In genomic region chr20:57130160-57130772, GRCh38 we compare ENCODE assay signal across 1 cellular context.
A peak's percentile ranks its signal among the peaks of the same experiment; 100 is the strongest.
TF ChIP-seq lines count a peak whose summit lies in the region.

No MANE protein-coding gene starts in this region.

TF ChIP-seq in HepG2, 621 proteins besides CTCF, POLR2A, EP300 and RAD21 (continued from another document and continues in another):
- TF ChIP-seq ZNF687 (CRISPR knock-in tag; IDR thresholded peaks at IDR 0.05) = peak; percentile 82
- no peak for TF ChIP-seq ATF7 (IDR thresholded peaks at IDR 0.05)
- no peak for TF ChIP-seq ATF7 (CRISPR knock-in tag; IDR thresholded peaks at IDR 0.05)
- TF ChIP-seq KLF6 (CRISPR knock-in tag; IDR thresholded peaks at IDR 0.05) = peak; percentile 68; the same call in 1 of the 2 replicates
- no peak for TF ChIP-seq ZNF672 (CRISPR knock-in tag; IDR thresholded peaks at IDR 0.05)
- TF ChIP-seq, protein P1, sequence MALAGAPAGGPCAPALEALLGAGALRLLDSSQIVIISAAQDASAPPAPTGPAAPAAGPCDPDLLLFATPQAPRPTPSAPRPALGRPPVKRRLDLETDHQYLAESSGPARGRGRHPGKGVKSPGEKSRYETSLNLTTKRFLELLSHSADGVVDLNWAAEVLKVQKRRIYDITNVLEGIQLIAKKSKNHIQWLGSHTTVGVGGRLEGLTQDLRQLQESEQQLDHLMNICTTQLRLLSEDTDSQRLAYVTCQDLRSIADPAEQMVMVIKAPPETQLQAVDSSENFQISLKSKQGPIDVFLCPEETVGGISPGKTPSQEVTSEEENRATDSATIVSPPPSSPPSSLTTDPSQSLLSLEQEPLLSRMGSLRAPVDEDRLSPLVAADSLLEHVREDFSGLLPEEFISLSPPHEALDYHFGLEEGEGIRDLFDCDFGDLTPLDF (CRISPR knock-in tag; IDR thresholded peaks at IDR 0.05) = no peak
- no peak for TF ChIP-seq MBNL3 (CRISPR knock-in tag; conservative IDR thresholded peaks at IDR 0.05)
- TF ChIP-seq ZNF564 (CRISPR knock-in tag; IDR thresholded peaks at IDR 0.05) = peak; percentile 45; the same call in 1 of the 2 replicates
- TF ChIP-seq, protein P2, sequence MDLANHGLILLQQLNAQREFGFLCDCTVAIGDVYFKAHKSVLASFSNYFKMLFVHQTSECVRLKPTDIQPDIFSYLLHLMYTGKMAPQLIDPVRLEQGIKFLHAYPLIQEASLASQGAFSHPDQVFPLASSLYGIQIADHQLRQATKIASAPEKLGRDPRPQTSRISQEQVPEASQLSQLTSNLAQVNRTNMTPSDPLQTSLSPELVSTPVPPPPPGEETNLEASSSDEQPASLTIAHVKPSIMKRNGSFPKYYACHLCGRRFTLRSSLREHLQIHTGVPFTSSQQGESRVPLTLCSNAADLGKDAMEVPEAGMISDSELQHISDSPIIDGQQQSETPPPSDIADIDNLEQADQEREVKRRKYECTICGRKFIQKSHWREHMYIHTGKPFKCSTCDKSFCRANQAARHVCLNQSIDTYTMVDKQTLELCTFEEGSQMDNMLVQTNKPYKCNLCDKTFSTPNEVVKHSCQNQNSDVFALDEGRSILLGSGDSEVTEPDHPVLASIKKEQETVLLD (CRISPR knock-in tag; IDR thresholded peaks at IDR 0.05; ENCODE audit: low read depth) = 0 out of 2 replicates have a peak, but pooled peaks have one; percentile 36
- no peak for TF ChIP-seq SMAD9 (CRISPR knock-in tag; IDR thresholded peaks at IDR 0.05)
- TF ChIP-seq ZBTB49 (CRISPR knock-in tag; IDR thresholded peaks at IDR 0.05; ENCODE audit: borderline replicate concordance) = no peak
- peak; percentile 61; the same call in 1 of the 2 replicates for TF ChIP-seq HOMEZ (CRISPR knock-in tag; IDR thresholded peaks at IDR 0.05; ENCODE audit: low read depth)
- peak; percentile 84; the same call in 1 of the 2 replicates for TF ChIP-seq ZNF703 (CRISPR knock-in tag; IDR thresholded peaks at IDR 0.05; ENCODE audit: borderline replicate concordance)
- no peak for TF ChIP-seq NKX3-1 (CRISPR knock-in tag; IDR thresholded peaks at IDR 0.05)
- TF ChIP-seq TMF1 (CRISPR knock-in tag; IDR thresholded peaks at IDR 0.05; ENCODE audit: low read depth) = no peak
- no peak for TF ChIP-seq ZNF570 (CRISPR knock-in tag; IDR thresholded peaks at IDR 0.05; ENCODE audit: borderline replicate concordance)
- no peak for TF ChIP-seq RARG (CRISPR knock-in tag; IDR thresholded peaks at IDR 0.05; ENCODE audit: low read depth)
- no peak for TF ChIP-seq DNMT1 (CRISPR knock-in tag; IDR thresholded peaks at IDR 0.05)
- TF ChIP-seq NFKBIZ (CRISPR knock-in tag; IDR thresholded peaks at IDR 0.05) = peak; percentile 86; the same call in 1 of the 2 replicates
- TF ChIP-seq PHF5A (CRISPR knock-in tag; IDR thresholded peaks at IDR 0.05; ENCODE audit: low read depth, unreplicated experiment) = no peak
- TF ChIP-seq ZNF263 (CRISPR knock-in tag; IDR thresholded peaks at IDR 0.05) = no peak
- TF ChIP-seq SRSF9 (IDR thresholded peaks at IDR 0.05; ENCODE audit: borderline replicate concordance, insufficient read depth, low read depth, low read length, poor library complexity, severe bottlenecking) = no peak
- no peak for TF ChIP-seq ZBTB40 (IDR thresholded peaks at IDR 0.05)
- peak; percentile 77 for TF ChIP-seq ZBTB40 (CRISPR knock-in tag; IDR thresholded peaks at IDR 0.05)
- TF ChIP-seq GZF1 (CRISPR knock-in tag; IDR thresholded peaks at IDR 0.05) = peak; percentile 62
- peak; percentile 83; the same call in 1 of the 2 replicates for TF ChIP-seq ZNF766 (CRISPR knock-in tag; IDR thresholded peaks at IDR 0.05; ENCODE audit: borderline replicate concordance)
- peak; percentile 87 for TF ChIP-seq CBX1 (IDR thresholded peaks at IDR 0.05; ENCODE audit: low read depth)
- peak; percentile 80; the same call in 1 of the 2 replicates for TF ChIP-seq DNMT3B (CRISPR knock-in tag; conservative IDR thresholded peaks at IDR 0.05)
- peak; percentile 64; the same call in 1 of the 2 replicates for TF ChIP-seq KAT8 (CRISPR knock-in tag; IDR thresholded peaks at IDR 0.05)
- TF ChIP-seq ZIK1 (CRISPR knock-in tag; IDR thresholded peaks at IDR 0.05; ENCODE audit: borderline replicate concordance, low read depth) = no peak
- TF ChIP-seq JUND (CRISPR knock-in tag; IDR thresholded peaks at IDR 0.05) = peak; percentile 83; the same call in 1 of the 2 replicates
- TF ChIP-seq ZNF382 (CRISPR knock-in tag; IDR thresholded peaks at IDR 0.05; ENCODE audit: borderline replicate concordance) = no peak
- no peak for TF ChIP-seq SYNCRIP (IDR thresholded peaks at IDR 0.05; ENCODE audit: insufficient read depth, low read depth, low read length)
- TF ChIP-seq ZNF333 (CRISPR knock-in tag; IDR thresholded peaks at IDR 0.05; ENCODE audit: borderline replicate concordance) = peak; percentile 20; the same call in 1 of the 2 replicates
- TF ChIP-seq HHEX (CRISPR knock-in tag; IDR thresholded peaks at IDR 0.05) = peak; percentile 65; the same call in 1 of the 2 replicates
- TF ChIP-seq, protein P3, sequence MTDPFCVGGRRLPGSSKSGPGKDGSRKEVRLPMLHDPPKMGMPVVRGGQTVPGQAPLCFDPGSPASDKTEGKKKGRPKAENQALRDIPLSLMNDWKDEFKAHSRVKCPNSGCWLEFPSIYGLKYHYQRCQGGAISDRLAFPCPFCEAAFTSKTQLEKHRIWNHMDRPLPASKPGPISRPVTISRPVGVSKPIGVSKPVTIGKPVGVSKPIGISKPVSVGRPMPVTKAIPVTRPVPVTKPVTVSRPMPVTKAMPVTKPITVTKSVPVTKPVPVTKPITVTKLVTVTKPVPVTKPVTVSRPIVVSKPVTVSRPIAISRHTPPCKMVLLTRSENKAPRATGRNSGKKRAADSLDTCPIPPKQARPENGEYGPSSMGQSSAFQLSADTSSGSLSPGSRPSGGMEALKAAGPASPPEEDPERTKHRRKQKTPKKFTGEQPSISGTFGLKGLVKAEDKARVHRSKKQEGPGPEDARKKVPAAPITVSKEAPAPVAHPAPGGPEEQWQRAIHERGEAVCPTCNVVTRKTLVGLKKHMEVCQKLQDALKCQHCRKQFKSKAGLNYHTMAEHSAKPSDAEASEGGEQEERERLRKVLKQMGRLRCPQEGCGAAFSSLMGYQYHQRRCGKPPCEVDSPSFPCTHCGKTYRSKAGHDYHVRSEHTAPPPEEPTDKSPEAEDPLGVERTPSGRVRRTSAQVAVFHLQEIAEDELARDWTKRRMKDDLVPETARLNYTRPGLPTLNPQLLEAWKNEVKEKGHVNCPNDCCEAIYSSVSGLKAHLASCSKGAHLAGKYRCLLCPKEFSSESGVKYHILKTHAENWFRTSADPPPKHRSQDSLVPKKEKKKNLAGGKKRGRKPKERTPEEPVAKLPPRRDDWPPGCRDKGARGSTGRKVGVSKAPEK (CRISPR knock-in tag; IDR thresholded peaks at IDR 0.05; ENCODE audit: borderline replicate concordance) = peak; percentile 59; the same call in 1 of the 2 replicates
- TF ChIP-seq GABPA (IDR thresholded peaks at IDR 0.05; ENCODE audit: low read depth, low read length) = no peak
- peak; percentile 18; the same call in 1 of the 2 replicates for TF ChIP-seq GABPA (CRISPR knock-in tag; IDR thresholded peaks at IDR 0.05; ENCODE audit: low read depth)
